Comparison of ENCODE assay signal across 8 cellular contexts in genomic region chr12:92444763-92445162, GRCh38.
A peak's percentile ranks its signal among the peaks of the same experiment; 100 is the strongest.
DNase-seq lines count a peak whose midpoint lies in the region; ATAC-seq and TF ChIP-seq lines count a peak whose summit lies in the region.

No MANE protein-coding gene starts in this region.

- H3K4me2 ChIP-seq in BLaER1 treated with 17β-estradiol and CSF1 and Interleukin-3, amounts not matched to agents 10 nM and 100 nM, result peak overlapping the region; percentile 73 to 88 (median 79)

- H3K9ac ChIP-seq in BLaER1 treated with 17β-estradiol and CSF1 and Interleukin-3, amounts not matched to agents 10 nM and 100 nM, result peak overlapping the region; percentile 70 to 84 (median 78)

- no peak overlapping the region for H3K4me3 Mint-ChIP-seq in activated T-helper 17 cell treated with anti-CD3 and anti-CD28 coated beads, Interleukin-2, amount 50 U/mL, for 72 hours
- no peak overlapping the region for H3K4me3 Mint-ChIP-seq in endothelial cell (ENCODE audit: unreplicated experiment)

- no peaks in the 10 kb centered on the region for H3K36me3 Mint-ChIP-seq in activated T-helper 17 cell treated with anti-CD3 and anti-CD28 coated beads, Interleukin-2, amount 50 U/mL, for 72 hours (ENCODE audit: low read depth)
- no peaks in the 10 kb centered on the region for H3K36me3 Mint-ChIP-seq in endothelial cell (ENCODE audit: low read depth, unreplicated experiment)

- intact Hi-C loops in Right ventricle myocardium superior (cut with DNase I), result no loop called here
- intact Hi-C loops in left colon (cut with DNase I, micrococcal nuclease), result no loop called here

- peak overlapping the region in 7 of 10 experiments; percentile 3 to 40 (median 27); a peak in 10 of 20 replicates for H3K4me3 ChIP-seq in BLaER1 treated with 17β-estradiol and CSF1 and Interleukin-3, amounts not matched to agents 10 nM and 100 nM

- H3K27ac ChIP-seq in BLaER1 treated with 17β-estradiol and CSF1 and Interleukin-3, amounts not matched to agents 10 nM and 100 nM, result peak overlapping the region; percentile 83 to 95 (median 92)

- no peak for DNase-seq in Right ventricle myocardium superior
- no peak for DNase-seq in left colon
- no peak for DNase-seq in endothelial cell (ENCODE audit: low spot score)
- DNase-seq in NCI-H1417 treated with DMSO at 0.1 percent for 48 hours (lab: John Stamatoyannopoulos, UW), result no peak

- peaks cover 0 to under 1% (median 0%) of the 10 kb centered on the region in 11 experiments; a peak in 1 of 22 replicates for H3K36me3 ChIP-seq in BLaER1 treated with 17β-estradiol and CSF1 and Interleukin-3, amounts not matched to agents 10 nM and 100 nM

- ATAC-seq in GM21515 (IDR thresholded peaks at IDR 0.05; ENCODE audit: unreplicated experiment), result peak; percentile 32
- ATAC-seq in HG03460 (IDR thresholded peaks at IDR 0.05; ENCODE audit: unreplicated experiment), result peak; percentile 30
- peak; percentile 62 for ATAC-seq in Right ventricle myocardium superior (ENCODE audit: poor library complexity)
- ATAC-seq in left colon, result no peak
- no peak for ATAC-seq in activated T-helper 17 cell treated with anti-CD3 and anti-CD28 coated beads, Interleukin-2, amount 50 U/mL, for 72 hours (replicated peaks)

- H3K4me1 Mint-ChIP-seq in activated T-helper 17 cell treated with anti-CD3 and anti-CD28 coated beads, Interleukin-2, amount 50 U/mL, for 72 hours, result peaks cover 4% of the 10 kb centered on the region
- no peaks in the 10 kb centered on the region for H3K4me1 Mint-ChIP-seq in endothelial cell (ENCODE audit: unreplicated experiment)

- no peak overlapping the region for H3K27ac Mint-ChIP-seq in activated T-helper 17 cell treated with anti-CD3 and anti-CD28 coated beads, Interleukin-2, amount 50 U/mL, for 72 hours
- H3K27ac Mint-ChIP-seq in endothelial cell (ENCODE audit: unreplicated experiment), result no peak overlapping the region

- no peak for TF ChIP-seq CTCF in endothelial cell (IDR thresholded peaks at IDR 0.05; ENCODE audit: unreplicated experiment)

- H3K27me3 Mint-ChIP-seq in activated T-helper 17 cell treated with anti-CD3 and anti-CD28 coated beads, Interleukin-2, amount 50 U/mL, for 72 hours, result no peaks in the 10 kb centered on the region
- H3K27me3 Mint-ChIP-seq in endothelial cell (ENCODE audit: unreplicated experiment), result peaks cover 2% of the 10 kb centered on the region

- peaks cover 55 to 68% (median 61%) of the 10 kb centered on the region in 10 experiments for H3K4me1 ChIP-seq in BLaER1 treated with 17β-estradiol and CSF1 and Interleukin-3, amounts not matched to agents 10 nM and 100 nM

- no peaks in the 10 kb centered on the region for H4K20me1 ChIP-seq in BLaER1 treated with 17β-estradiol and CSF1 and Interleukin-3, amounts not matched to agents 10 nM and 100 nM

- no peaks in the 10 kb centered on the region for H3K27me3 ChIP-seq in BLaER1 treated with 17β-estradiol and CSF1 and Interleukin-3, amounts not matched to agents 10 nM and 100 nM

- H3K9me3 Mint-ChIP-seq in activated T-helper 17 cell treated with anti-CD3 and anti-CD28 coated beads, Interleukin-2, amount 50 U/mL, for 72 hours, result peaks cover 2% of the 10 kb centered on the region
- H3K9me3 Mint-ChIP-seq in endothelial cell (ENCODE audit: unreplicated experiment), result no peaks in the 10 kb centered on the region

- peaks cover 0 to 54% (median 36%) of the 10 kb centered on the region in 11 experiments; a peak in 19 of 22 replicates for H3K9me3 ChIP-seq in BLaER1 treated with 17β-estradiol and CSF1 and Interleukin-3, amounts not matched to agents 10 nM and 100 nM (replicated peaks in 1 of 11)

Comparison
In these comparisons a context has a peak if more than half of its experiments do, and no peak if none do; other contexts are left out.
1. ATAC-seq: peak in GM21515 (single experiment), HG03460 (single experiment) and Right ventricle myocardium superior (single experiment); none in left colon (single experiment) and activated T-helper 17 cell treated with anti-CD3 and anti-CD28 coated beads, Interleukin-2, amount 50 U/mL, for 72 hours (single experiment).